Comparison of ENCODE assay signal across 1 cellular context in genomic region chr7:76479640-76480039, GRCh38. TPM values are rescaled to one million over a fixed set of nuclear protein-coding genes. Genes with fewer than 3 reads are reported as not detected.
"Had no signal": no experiment of that assay in that cellular context is flagged by ENCODE, and none has a peak within 500 bp of the region (broad histone marks: within the 10 kb centered on the region; RNA-seq: fewer than 3 reads in every experiment).

No MANE protein-coding gene starts in this region.

RNA-seq across cellular contexts. Expression of gene UPK3B, which starts 30.7 kb away (rescaled TPM):
- total RNA-seq: RPMI7951 had no signal
